8 cellular contexts compared by ENCODE assay signal in genomic region chr2:170505631-170506270, GRCh38.
DNase-seq lines count a peak whose midpoint lies in the region; ATAC-seq and TF ChIP-seq lines count a peak whose summit lies in the region.

No MANE protein-coding gene starts in this region.

- H3K9me3 ChIP-seq in adipocyte (ENCODE audit: control insufficient read depth, low read length): no peaks in the 10 kb centered on the region

- intact Hi-C loops in Right ventricle myocardium superior (cut with DNase I): no loop called here
- intact Hi-C loops in posterior cingulate gyrus (cut with DNase I): no loop called here

- peak; percentile 80 for ATAC-seq in Right ventricle myocardium superior (ENCODE audit: poor library complexity)

- no peaks in the 10 kb centered on the region for H3K36me3 Mint-ChIP-seq in chondrocyte (ENCODE audit: low read depth)

- peak overlapping the region; percentile 35 for H3K9ac ChIP-seq in adipocyte (ENCODE audit: low read length)

- H3K4me3 Mint-ChIP-seq in chondrocyte (ENCODE audit: unreplicated experiment): no peak overlapping the region

- peaks cover 17% of the 10 kb centered on the region for H3K27me3 Mint-ChIP-seq in chondrocyte (ENCODE audit: low read depth)

- no peaks in the 10 kb centered on the region for H3K27me3 ChIP-seq in adipocyte (replicated peaks; ENCODE audit: control insufficient read depth, insufficient read depth, low read length)

- peak overlapping the region; percentile 58 for H3K4me3 ChIP-seq in adipocyte (ENCODE audit: low read length)

- no peaks in the 10 kb centered on the region for H3K9me3 Mint-ChIP-seq in chondrocyte (ENCODE audit: low read depth)

- H3K4me1 ChIP-seq in adipocyte (ENCODE audit: control insufficient read depth, insufficient read depth, low read length): peaks cover 26% of the 10 kb centered on the region

- no peaks in the 10 kb centered on the region for H3K36me3 ChIP-seq in adipocyte (ENCODE audit: control insufficient read depth, insufficient read depth, low read length, severe bottlenecking)

- no peak for TF ChIP-seq CTCF in chondrocyte (IDR thresholded peaks at IDR 0.05)

- H3K4me1 Mint-ChIP-seq in chondrocyte (ENCODE audit: low read depth): peaks cover 17% of the 10 kb centered on the region

- H3K27ac Mint-ChIP-seq in chondrocyte (ENCODE audit: unreplicated experiment): no peak overlapping the region

- peak; percentile 20 for DNase-seq in GM03348 (ENCODE audit: low spot score)
- peak; percentile 7 for DNase-seq in adipocyte (ENCODE audit: low read depth)
- DNase-seq in Right ventricle myocardium superior: peak; percentile 81
- DNase-seq in posterior cingulate gyrus: peak; percentile 74 to 97 (median 90)
- DNase-seq in NCI-H1694 (lab: John Stamatoyannopoulos, UW): no peak
- DNase-seq in activated effector memory CD4-positive, alpha-beta T cell treated with anti-CD3 and anti-CD28 coated beads, Interleukin-2, amount 50 U/mL, for 16 hours: no peak
- no peak for DNase-seq in chondrocyte (ENCODE audit: low spot score)
- DNase-seq in foreskin melanocyte: no peak

Comparison
In these comparisons a context has a peak if more than half of its experiments do, and no peak if none do; other contexts are left out.
1. DNase-seq: peak in GM03348 (single experiment), adipocyte (single experiment), Right ventricle myocardium superior (single experiment) and posterior cingulate gyrus (10 of 10); none in NCI-H1694 (single experiment), activated effector memory CD4-positive, alpha-beta T cell treated with anti-CD3 and anti-CD28 coated beads, Interleukin-2, amount 50 U/mL, for 16 hours (single experiment), chondrocyte (single experiment) and foreskin melanocyte (single experiment).